11 cellular contexts compared by ENCODE assay signal in genomic region chr10:118272090-118272775, GRCh38.
DNase-seq lines count a peak whose midpoint lies in the region; ATAC-seq and TF ChIP-seq lines count a peak whose summit lies in the region.
"Had no signal": no experiment of that assay in that cellular context is flagged by ENCODE, and none has a peak within 500 bp of the region (broad histone marks: within the 10 kb centered on the region; RNA-seq: fewer than 3 reads in every experiment).

No MANE protein-coding gene starts in this region.

- no peak overlapping the region for H3K27ac Mint-ChIP-seq in HFFc6
- H3K27ac Mint-ChIP-seq in endodermal cell = no peak overlapping the region

- H3K27me3 ChIP-seq in endodermal cell (ENCODE audit: control insufficient read depth, insufficient read depth, low read length, poor library complexity, severe bottlenecking) (peaks cover 57% of the 10 kb centered on the region), suprapubic skin (peaks cover 11% of the 10 kb centered on the region)

- H3K9me3 Mint-ChIP-seq in HFFc6 (no peaks in the 10 kb centered on the region), endodermal cell (peaks cover 1% of the 10 kb centered on the region)

- H3K36me3 ChIP-seq in endodermal cell (ENCODE audit: control insufficient read depth, insufficient read depth, low read length) (no peaks in the 10 kb centered on the region), suprapubic skin (no peaks in the 10 kb centered on the region)

- ATAC-seq in HG02571 (IDR thresholded peaks at IDR 0.05; ENCODE audit: unreplicated experiment) (no peak), GM21825 (IDR thresholded peaks at IDR 0.05; ENCODE audit: unreplicated experiment) (no peak)

- TF ChIP-seq EP300 in suprapubic skin (IDR thresholded peaks at IDR 0.05) = no peak

- no peaks in the 10 kb centered on the region for H3K4me1 ChIP-seq in endodermal cell (ENCODE audit: control insufficient read depth, insufficient read depth, low read length)
- H3K4me1 ChIP-seq in suprapubic skin = peaks cover 4% of the 10 kb centered on the region

- H3K4me1 Mint-ChIP-seq in HFFc6 (ENCODE audit: low read depth) (peaks cover 7% of the 10 kb centered on the region), endodermal cell (peaks cover 10% of the 10 kb centered on the region)

- H3K9ac ChIP-seq in endodermal cell (ENCODE audit: extremely low read depth, low read length, poor library complexity, severe bottlenecking) = no peak overlapping the region

- DNase-seq in HFFc6 (no peak), endodermal cell (no peak), medulla oblongata (ENCODE audit: extremely low spot score) (peak; percentile 45), suprapubic skin (ENCODE audit: low spot score in 2 of 2) (no peak), Kasumi-1 (lab: John Stamatoyannopoulos, UW) (no peak), DMS 273 (lab: John Stamatoyannopoulos, UW; ENCODE audit: unreplicated experiment) (no peak)
- DNase-seq: amniotic stem cell; NCI-H1092; stimulated activated CD4-positive, alpha-beta T cell treated with anti-CD3 and anti-CD28 coated beads, Interleukin-2, amount 100 ng/mL, for 48 hours had no signal

- H3K4me3 ChIP-seq in endodermal cell (ENCODE audit: low read length) = peak overlapping the region; percentile 63
- H3K4me3 ChIP-seq in suprapubic skin = peak overlapping the region; percentile 5

- H3K27me3 Mint-ChIP-seq in HFFc6 (ENCODE audit: insufficient read depth) (0 out of 2 replicates have a peak, but pooled peaks cover 6% of the 10 kb centered on the region), endodermal cell (ENCODE audit: insufficient read depth) (no peaks in the 10 kb centered on the region)

- no peak for TF ChIP-seq POLR2A in suprapubic skin (IDR thresholded peaks at IDR 0.05)

- H3K27ac ChIP-seq in endodermal cell (ENCODE audit: low read depth, low read length) = peak overlapping the region; percentile 9
- peak overlapping the region; percentile 51 for H3K27ac ChIP-seq in suprapubic skin

- WGBS in endodermal cell (ENCODE audit: insufficient coverage in 1 of 2, insufficient read length in 1 of 2), 2 experiments = 13 to 22% methylated on average over 10 to 17 of the region's 17 CpGs
- 32% methylated on average over 17 of the region's 17 CpGs for WGBS in suprapubic skin

- H3K36me3 Mint-ChIP-seq in HFFc6 (ENCODE audit: low read depth) (no peaks in the 10 kb centered on the region), endodermal cell (ENCODE audit: low read depth) (no peaks in the 10 kb centered on the region)

- no peaks in the 10 kb centered on the region for H3K9me3 ChIP-seq in endodermal cell (ENCODE audit: control insufficient read depth, low read length)
- no peaks in the 10 kb centered on the region for H3K9me3 ChIP-seq in suprapubic skin

- TF ChIP-seq CTCF in HFFc6 (IDR thresholded peaks at IDR 0.05) (no peak), endodermal cell (conservative IDR thresholded peaks at IDR 0.05) (no peak), suprapubic skin (IDR thresholded peaks at IDR 0.05) (no peak)

- peak overlapping the region; percentile 69 for H3K4me3 Mint-ChIP-seq in HFFc6
- H3K4me3 Mint-ChIP-seq in endodermal cell = peak overlapping the region; percentile 30
